Comparison of ENCODE assay signal across 5 cellular contexts in genomic region chr17:82382220-82382932, GRCh38. TPM values are rescaled to one million over a fixed set of nuclear protein-coding genes. Genes with fewer than 3 reads are reported as not detected.
"Had no signal": no experiment of that assay in that cellular context is flagged by ENCODE, and none has a peak within 500 bp of the region (broad histone marks: within the 10 kb centered on the region; RNA-seq: fewer than 3 reads in every experiment).

No MANE protein-coding gene starts in this region.

RNA-seq across cellular contexts. Expression of gene UTS2R, which starts 10.8 kb away (rescaled TPM):
- total RNA-seq: GM23248, H4, HFFc6, HT1080, IMR-90 had no signal
- polyA plus RNA-seq: GM23248, IMR-90 had no signal

RNA-seq across cellular contexts. Expression of gene TEX19, which starts 23.3 kb away (rescaled TPM):
- total RNA-seq: GM23248 had no signal
- polyA plus RNA-seq: GM23248 had no signal
